ENCODE assay signal across 1 cellular context in the genomic region with DNA sequence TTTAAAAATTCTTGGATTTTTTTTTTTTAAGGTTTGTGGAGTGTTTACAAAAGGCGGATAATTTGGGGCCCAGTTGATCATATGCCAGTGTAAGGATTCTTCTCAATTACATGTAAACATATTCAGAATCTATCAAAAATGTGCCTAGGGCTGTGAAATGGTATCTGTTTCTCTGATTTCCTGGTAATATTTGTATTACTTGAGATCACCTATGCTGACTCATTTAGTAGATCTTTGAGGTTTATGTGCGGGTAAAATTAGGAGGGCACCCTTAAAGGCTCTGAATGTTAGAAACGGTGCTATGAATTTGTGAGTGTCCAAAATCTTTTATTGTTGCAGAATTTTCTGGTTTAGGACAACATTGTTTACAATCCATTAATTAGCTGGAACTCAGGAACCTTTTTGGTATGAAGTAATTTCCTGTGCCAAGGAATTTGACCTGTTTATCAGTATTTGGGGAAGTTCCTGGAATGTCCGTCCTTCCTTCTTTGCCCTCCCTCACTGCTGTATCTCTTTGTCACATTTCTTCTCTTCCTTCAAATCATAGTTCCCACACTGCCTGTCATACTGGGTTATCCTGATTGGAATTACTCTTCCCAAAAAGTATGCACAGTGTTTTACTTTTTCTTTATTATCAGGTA.
TF ChIP-seq lines count a peak whose summit lies in the region.

No MANE protein-coding gene starts in this region.

TF ChIP-seq in SK-N-SH, 30 proteins besides CTCF, POLR2A, EP300 and RAD21 (continued from another document):
- TF ChIP-seq, protein P1, sequence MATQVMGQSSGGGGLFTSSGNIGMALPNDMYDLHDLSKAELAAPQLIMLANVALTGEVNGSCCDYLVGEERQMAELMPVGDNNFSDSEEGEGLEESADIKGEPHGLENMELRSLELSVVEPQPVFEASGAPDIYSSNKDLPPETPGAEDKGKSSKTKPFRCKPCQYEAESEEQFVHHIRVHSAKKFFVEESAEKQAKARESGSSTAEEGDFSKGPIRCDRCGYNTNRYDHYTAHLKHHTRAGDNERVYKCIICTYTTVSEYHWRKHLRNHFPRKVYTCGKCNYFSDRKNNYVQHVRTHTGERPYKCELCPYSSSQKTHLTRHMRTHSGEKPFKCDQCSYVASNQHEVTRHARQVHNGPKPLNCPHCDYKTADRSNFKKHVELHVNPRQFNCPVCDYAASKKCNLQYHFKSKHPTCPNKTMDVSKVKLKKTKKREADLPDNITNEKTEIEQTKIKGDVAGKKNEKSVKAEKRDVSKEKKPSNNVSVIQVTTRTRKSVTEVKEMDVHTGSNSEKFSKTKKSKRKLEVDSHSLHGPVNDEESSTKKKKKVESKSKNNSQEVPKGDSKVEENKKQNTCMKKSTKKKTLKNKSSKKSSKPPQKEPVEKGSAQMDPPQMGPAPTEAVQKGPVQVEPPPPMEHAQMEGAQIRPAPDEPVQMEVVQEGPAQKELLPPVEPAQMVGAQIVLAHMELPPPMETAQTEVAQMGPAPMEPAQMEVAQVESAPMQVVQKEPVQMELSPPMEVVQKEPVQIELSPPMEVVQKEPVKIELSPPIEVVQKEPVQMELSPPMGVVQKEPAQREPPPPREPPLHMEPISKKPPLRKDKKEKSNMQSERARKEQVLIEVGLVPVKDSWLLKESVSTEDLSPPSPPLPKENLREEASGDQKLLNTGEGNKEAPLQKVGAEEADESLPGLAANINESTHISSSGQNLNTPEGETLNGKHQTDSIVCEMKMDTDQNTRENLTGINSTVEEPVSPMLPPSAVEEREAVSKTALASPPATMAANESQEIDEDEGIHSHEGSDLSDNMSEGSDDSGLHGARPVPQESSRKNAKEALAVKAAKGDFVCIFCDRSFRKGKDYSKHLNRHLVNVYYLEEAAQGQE (IDR thresholded peaks at IDR 0.05; ENCODE audit: low read depth, low read length), result no peak
- no peak for TF ChIP-seq GABPA (IDR thresholded peaks at IDR 0.05; ENCODE audit: low read depth)
- TF ChIP-seq, protein P2, sequence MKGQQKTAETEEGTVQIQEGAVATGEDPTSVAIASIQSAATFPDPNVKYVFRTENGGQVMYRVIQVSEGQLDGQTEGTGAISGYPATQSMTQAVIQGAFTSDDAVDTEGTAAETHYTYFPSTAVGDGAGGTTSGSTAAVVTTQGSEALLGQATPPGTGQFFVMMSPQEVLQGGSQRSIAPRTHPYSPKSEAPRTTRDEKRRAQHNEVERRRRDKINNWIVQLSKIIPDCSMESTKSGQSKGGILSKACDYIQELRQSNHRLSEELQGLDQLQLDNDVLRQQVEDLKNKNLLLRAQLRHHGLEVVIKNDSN (IDR thresholded peaks at IDR 0.05; ENCODE audit: borderline replicate concordance, low read depth), result no peak
- TF ChIP-seq, protein P3, sequence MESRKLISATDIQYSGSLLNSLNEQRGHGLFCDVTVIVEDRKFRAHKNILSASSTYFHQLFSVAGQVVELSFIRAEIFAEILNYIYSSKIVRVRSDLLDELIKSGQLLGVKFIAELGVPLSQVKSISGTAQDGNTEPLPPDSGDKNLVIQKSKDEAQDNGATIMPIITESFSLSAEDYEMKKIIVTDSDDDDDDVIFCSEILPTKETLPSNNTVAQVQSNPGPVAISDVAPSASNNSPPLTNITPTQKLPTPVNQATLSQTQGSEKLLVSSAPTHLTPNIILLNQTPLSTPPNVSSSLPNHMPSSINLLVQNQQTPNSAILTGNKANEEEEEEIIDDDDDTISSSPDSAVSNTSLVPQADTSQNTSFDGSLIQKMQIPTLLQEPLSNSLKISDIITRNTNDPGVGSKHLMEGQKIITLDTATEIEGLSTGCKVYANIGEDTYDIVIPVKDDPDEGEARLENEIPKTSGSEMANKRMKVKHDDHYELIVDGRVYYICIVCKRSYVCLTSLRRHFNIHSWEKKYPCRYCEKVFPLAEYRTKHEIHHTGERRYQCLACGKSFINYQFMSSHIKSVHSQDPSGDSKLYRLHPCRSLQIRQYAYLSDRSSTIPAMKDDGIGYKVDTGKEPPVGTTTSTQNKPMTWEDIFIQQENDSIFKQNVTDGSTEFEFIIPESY (IDR thresholded peaks at IDR 0.05; ENCODE audit: borderline replicate concordance, low read depth), result no peak
- peak; percentile 22; the same call in 1 of the 2 replicates for TF ChIP-seq TCF12 (IDR thresholded peaks at IDR 0.05)
- no peak for TF ChIP-seq TAF1 (IDR thresholded peaks at IDR 0.05; ENCODE audit: borderline replicate concordance, low read depth, low read length)
- no peak for TF ChIP-seq TEAD4 (IDR thresholded peaks at IDR 0.05; ENCODE audit: borderline replicate concordance, insufficient read depth)
- TF ChIP-seq POLR2AphosphoS5 (IDR thresholded peaks at IDR 0.05; ENCODE audit: low read depth, low read length), result peak; percentile 21; the same call in 1 of the 2 replicates
- TF ChIP-seq, protein P4, sequence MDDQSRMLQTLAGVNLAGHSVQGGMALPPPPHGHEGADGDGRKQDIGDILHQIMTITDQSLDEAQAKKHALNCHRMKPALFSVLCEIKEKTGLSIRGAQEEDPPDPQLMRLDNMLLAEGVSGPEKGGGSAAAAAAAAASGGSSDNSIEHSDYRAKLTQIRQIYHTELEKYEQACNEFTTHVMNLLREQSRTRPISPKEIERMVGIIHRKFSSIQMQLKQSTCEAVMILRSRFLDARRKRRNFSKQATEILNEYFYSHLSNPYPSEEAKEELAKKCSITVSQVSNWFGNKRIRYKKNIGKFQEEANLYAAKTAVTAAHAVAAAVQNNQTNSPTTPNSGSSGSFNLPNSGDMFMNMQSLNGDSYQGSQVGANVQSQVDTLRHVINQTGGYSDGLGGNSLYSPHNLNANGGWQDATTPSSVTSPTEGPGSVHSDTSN (IDR thresholded peaks at IDR 0.05), result peak; percentile 47
- TF ChIP-seq RFX5 (IDR thresholded peaks at IDR 0.05; ENCODE audit: low read length), result no peak
- TF ChIP-seq RXRA (IDR thresholded peaks at IDR 0.05; ENCODE audit: borderline replicate concordance, low read depth), result 0 out of 2 replicates have a peak, but pooled peaks have one; percentile 16
- TF ChIP-seq FOXM1 (IDR thresholded peaks at IDR 0.05; ENCODE audit: low read depth), result no peak
- no peak for TF ChIP-seq FOXJ3 (CRISPR knock-in tag; IDR thresholded peaks at IDR 0.05)
- 0 out of 2 replicates have a peak, but pooled peaks have one; percentile 14 for TF ChIP-seq JUND (IDR thresholded peaks at IDR 0.05)
